In the genomic region with DNA sequence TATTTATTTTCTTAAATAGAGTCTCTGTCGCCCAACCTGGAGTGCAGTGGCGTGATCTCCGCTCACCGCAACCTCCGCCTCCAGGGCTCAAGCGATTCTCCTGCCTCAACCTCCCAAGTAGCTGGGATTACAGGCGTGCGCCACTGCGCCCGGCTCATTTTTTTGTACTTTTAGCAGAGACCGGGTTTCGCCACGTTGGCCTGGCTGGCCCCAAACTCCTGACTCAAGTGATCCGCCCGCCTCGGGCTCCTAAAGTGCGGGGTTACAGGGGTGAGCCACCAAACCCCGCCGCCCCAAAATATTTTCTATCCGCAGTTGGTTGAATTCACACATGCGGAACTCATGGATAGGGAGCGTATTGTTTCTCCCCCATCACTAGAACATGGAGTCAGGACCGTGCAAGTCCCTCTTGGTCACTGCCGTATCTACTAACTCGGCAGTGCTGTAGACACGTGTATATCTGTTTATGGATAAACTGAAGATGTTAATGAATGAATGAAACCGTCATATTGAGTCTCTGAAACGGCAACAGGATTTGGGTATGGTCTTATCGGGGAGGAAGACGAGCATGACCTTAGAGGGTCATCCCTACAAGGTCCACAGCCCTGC, we compare ENCODE assay signal across 8 cellular contexts. TPM values are rescaled to one million over a fixed set of nuclear protein-coding genes. Genes with fewer than 3 reads are reported as not detected.
DNase-seq lines count a peak whose midpoint lies in the region; ATAC-seq and TF ChIP-seq lines count a peak whose summit lies in the region.

No MANE protein-coding gene starts in this region.

- ATAC-seq in heart left ventricle: no peak

- 49 to 55% (median 50%) methylated on average over 30 of the region's 30 CpGs for WGBS in heart left ventricle, 4 donors

- peaks cover 6 to 54% (median 35%) of the 10 kb centered on the region in 12 donors for H3K4me1 ChIP-seq in heart left ventricle
- peaks cover 17% of the 10 kb centered on the region for H3K4me1 ChIP-seq in skeletal muscle satellite cell (ENCODE audit: control insufficient read depth, insufficient read depth, low read length)

- H3K4me3 ChIP-seq in WERI-Rb-1 (ENCODE audit: low read depth, low read length): peak overlapping the region; percentile 82
- peak overlapping the region; percentile 47 to 97 (median 82) for H3K4me3 ChIP-seq in heart left ventricle
- H3K4me3 ChIP-seq in skeletal muscle satellite cell (ENCODE audit: low read length): peak overlapping the region; percentile 92

- H3K4me2 ChIP-seq in skeletal muscle satellite cell (ENCODE audit: low read length): peak overlapping the region; percentile 87

- H3K9ac ChIP-seq in skeletal muscle satellite cell (ENCODE audit: low read depth, low read length): peak overlapping the region; percentile 91

- TF ChIP-seq POLR2A in heart left ventricle (IDR thresholded peaks at IDR 0.05): no peak

- H3K27me3 ChIP-seq in WERI-Rb-1 (ENCODE audit: insufficient read depth, low read depth, severe bottlenecking): no peaks in the 10 kb centered on the region
- H3K27me3 ChIP-seq in heart left ventricle: no peaks in the 10 kb centered on the region
- no peaks in the 10 kb centered on the region for H3K27me3 ChIP-seq in skeletal muscle satellite cell (ENCODE audit: control insufficient read depth, insufficient read depth, low read length)

- intact Hi-C loops in heart left ventricle (cut with DNase I): no loop called here

- H3K27ac ChIP-seq in WERI-Rb-1 (peak overlapping the region; percentile 97), heart left ventricle (peak overlapping the region; percentile 89 to 98 (median 92))

- H3K36me3 ChIP-seq in WERI-Rb-1 (peaks cover 2% of the 10 kb centered on the region; the same call in 1 of the 2 replicates), heart left ventricle (no peaks in the 10 kb centered on the region), skeletal muscle satellite cell (ENCODE audit: insufficient read depth, low read length) (no peaks in the 10 kb centered on the region)

- H3K9me3 ChIP-seq in WERI-Rb-1 (ENCODE audit: severe bottlenecking): no peaks in the 10 kb centered on the region
- no peaks in the 10 kb centered on the region for H3K9me3 ChIP-seq in heart left ventricle
- H3K9me3 ChIP-seq in skeletal muscle satellite cell (replicated peaks; ENCODE audit: low read length): no peaks in the 10 kb centered on the region

- no peak for TF ChIP-seq CTCF in WERI-Rb-1 (IDR thresholded peaks at IDR 0.05; ENCODE audit: low read depth, low read length)
- TF ChIP-seq CTCF in heart left ventricle (IDR thresholded peaks at IDR 0.05): no peak

- peak; percentile 30 for DNase-seq in DMS79 treated with DMSO at 0.1 percent for 48 hours (lab: John Stamatoyannopoulos, UW)
- DNase-seq in DMS79 (lab: John Stamatoyannopoulos, UW): no peak
- DNase-seq in WERI-Rb-1: no peak
- peak in 1 of 5 donors; percentile 57 for DNase-seq in heart left ventricle
- DNase-seq in DMS114 treated with DMSO at 0.1 percent for 48 hours (lab: John Stamatoyannopoulos, UW; ENCODE audit: unreplicated experiment): no peak
- no peak for DNase-seq in activated gamma-delta T cell treated with Interleukin-2 at 50 U/mL for 16 hours
- DNase-seq in midbrain (lab: John Stamatoyannopoulos, UW): no peak

RNA-seq across cellular contexts. Expression of gene MKKS, which starts 0.9 kb away (rescaled TPM):
- 10 to 100 TPM; 12.5 to 23.2 (median 19.0) TPM for total RNA-seq in heart left ventricle
- polyA plus RNA-seq in heart left ventricle: 10 to 100 TPM; 12.0 to 30.1 TPM
- 4.1 and 4.2 TPM in 2 replicates for total RNA-seq in skeletal muscle satellite cell (2012; rRNA removed)

RNA-seq across cellular contexts. Expression of gene SLX4IP, which starts 2.0 kb away (rescaled TPM):
- 1 to 10 TPM; 1.6 to 4.3 (median 2.4) TPM for total RNA-seq in heart left ventricle
- 1 to 10 TPM; 1.1 to 1.5 TPM for polyA plus RNA-seq in heart left ventricle
- total RNA-seq in skeletal muscle satellite cell (2012; rRNA removed): 3.5 TPM in 2 replicates
